ENCODE assay signal across 17 cellular contexts in genomic region chr12:71465794-71466193, GRCh38. TPM values are rescaled to one million over a fixed set of nuclear protein-coding genes. Genes with fewer than 3 reads are reported as not detected.
"Had no signal": no experiment of that assay in that cellular context is flagged by ENCODE, and none has a peak within 500 bp of the region (broad histone marks: within the 10 kb centered on the region; RNA-seq: fewer than 3 reads in every experiment).

No MANE protein-coding gene starts in this region.

- H3K27ac Mint-ChIP-seq: activated B cell treated with CpG ODN at 0.5 μM for 24 hours; activated CD4-positive, alpha-beta T cell treated with anti-CD3 and anti-CD28 coated beads, Interleukin-2, amount 10 ng/mL, durations not matched to agents 7 days and 5 days; activated naive CD4-positive, alpha-beta T cell treated with anti-CD3 and anti-CD28 coated beads, Interleukin-2, amount 50 U/mL, for 24 hours; stimulated activated naive B cell treated with anti-CD40 and anti-IgM and Interleukin-4, amounts not matched to agents 10 μg/mL and 1 μg/mL and 100 μg/mL, for 72 hours had no signal

- DNase-seq: activated B cell treated with CpG ODN at 0.5 μM for 24 hours; activated CD4-positive, alpha-beta T cell treated with anti-CD3 and anti-CD28 coated beads, Interleukin-2, amount 10 ng/mL, durations not matched to agents 7 days and 5 days; activated T-cell treated with anti-CD3 and anti-CD28 coated beads for 4 hours; amniotic stem cell; body of pancreas; cortex of kidney; effector memory CD4-positive, alpha-beta T cell; left ventricle myocardium superior; mesendoderm; stimulated activated CD4-positive, alpha-beta T cell treated with anti-CD3 and anti-CD28 coated beads, Interleukin-2, amount 100 ng/mL, for 24 hours; stimulated activated naive B cell treated with anti-CD40 and anti-IgM and Interleukin-4, amounts not matched to agents 10 μg/mL and 1 μg/mL and 100 μg/mL, for 72 hours had no signal

- H3K4me1 Mint-ChIP-seq: activated B cell treated with CpG ODN at 0.5 μM for 24 hours; activated CD4-positive, alpha-beta T cell treated with anti-CD3 and anti-CD28 coated beads, Interleukin-2, amount 10 ng/mL, durations not matched to agents 7 days and 5 days; activated naive CD4-positive, alpha-beta T cell treated with anti-CD3 and anti-CD28 coated beads, Interleukin-2, amount 50 U/mL, for 24 hours; central memory CD8-positive, alpha-beta T cell; nephron; stimulated activated naive B cell treated with anti-CD40 and anti-IgM and Interleukin-4, amounts not matched to agents 10 μg/mL and 1 μg/mL and 100 μg/mL, for 72 hours had no signal

- H3K36me3 Mint-ChIP-seq: activated naive CD4-positive, alpha-beta T cell treated with anti-CD3 and anti-CD28 coated beads, Interleukin-2, amount 50 U/mL, for 24 hours; stimulated activated naive B cell treated with anti-CD40 and anti-IgM and Interleukin-4, amounts not matched to agents 10 μg/mL and 1 μg/mL and 100 μg/mL, for 72 hours had no signal

- H3K4me3 Mint-ChIP-seq: activated B cell treated with CpG ODN at 0.5 μM for 24 hours; activated CD4-positive, alpha-beta T cell treated with anti-CD3 and anti-CD28 coated beads, Interleukin-2, amount 10 ng/mL, durations not matched to agents 7 days and 5 days; activated naive CD4-positive, alpha-beta T cell treated with anti-CD3 and anti-CD28 coated beads, Interleukin-2, amount 50 U/mL, for 24 hours; central memory CD8-positive, alpha-beta T cell; nephron; stimulated activated naive B cell treated with anti-CD40 and anti-IgM and Interleukin-4, amounts not matched to agents 10 μg/mL and 1 μg/mL and 100 μg/mL, for 72 hours had no signal

- H3K9me3 Mint-ChIP-seq: activated B cell treated with CpG ODN at 0.5 μM for 24 hours; activated CD4-positive, alpha-beta T cell treated with anti-CD3 and anti-CD28 coated beads, Interleukin-2, amount 10 ng/mL, durations not matched to agents 7 days and 5 days; activated naive CD4-positive, alpha-beta T cell treated with anti-CD3 and anti-CD28 coated beads, Interleukin-2, amount 50 U/mL, for 24 hours; central memory CD8-positive, alpha-beta T cell; nephron; stimulated activated naive B cell treated with anti-CD40 and anti-IgM and Interleukin-4, amounts not matched to agents 10 μg/mL and 1 μg/mL and 100 μg/mL, for 72 hours had no signal

RNA-seq across cellular contexts. Expression of gene LGR5, which starts 26.2 kb away (rescaled TPM):
- total RNA-seq: activated B cell treated with CpG ODN at 0.5 μM for 24 hours; activated CD4-positive, alpha-beta T cell treated with anti-CD3 and anti-CD28 coated beads, Interleukin-2, amount 10 ng/mL, durations not matched to agents 7 days and 5 days; activated CD8-positive, alpha-beta memory T cell treated with anti-CD3 and anti-CD28 coated beads for 36 hours; kidney epithelial cell; left ventricle myocardium superior; pulmonary artery endothelial cell had no signal
